In genomic region chr11:27857588-27857987, GRCh38 we compare ENCODE assay signal across 29 cellular contexts.
A peak's percentile ranks its signal among the peaks of the same experiment; 100 is the strongest.
DNase-seq lines count a peak whose midpoint lies in the region; ATAC-seq and TF ChIP-seq lines count a peak whose summit lies in the region.
"Had no signal": no experiment of that assay in that cellular context is flagged by ENCODE, and none has a peak within 500 bp of the region (broad histone marks: within the 10 kb centered on the region; RNA-seq: fewer than 3 reads in every experiment).

No MANE protein-coding gene starts in this region.

- H3K4me3 ChIP-seq in Caco-2 (ENCODE audit: low read depth, low read length) = no peak overlapping the region
- H3K4me3 ChIP-seq: cardiac muscle cell, esophagus squamous epithelium, GM23248 had no signal

- H3K9me3 ChIP-seq in Caco-2 = no peaks in the 10 kb centered on the region
- H3K9me3 ChIP-seq: esophagus squamous epithelium had no signal

- H3K27me3 Mint-ChIP-seq in Caco-2 (ENCODE audit: insufficient read depth, unreplicated experiment) = no peaks in the 10 kb centered on the region
- H3K27me3 Mint-ChIP-seq: activated naive CD8-positive, alpha-beta T cell treated with anti-CD3 and anti-CD28 coated beads for 36 hours; CD4-positive, alpha-beta T cell; stimulated activated memory B cell treated with anti-CD40 and anti-IgM and Interleukin-4, amounts not matched to agents 10 μg/mL and 1 μg/mL and 100 μg/mL, for 72 hours; T-helper 17 cell had no signal

- intact Hi-C loops in Caco-2 (cut with micrococcal nuclease; ENCODE audit: unreplicated experiment) = no loop called here

- no peak overlapping the region for H3K4me3 Mint-ChIP-seq in Caco-2 (ENCODE audit: unreplicated experiment)
- H3K4me3 Mint-ChIP-seq: activated CD8-positive, alpha-beta T cell treated with anti-CD3 and anti-CD28 coated beads, Interleukin-2, amount 10 ng/mL, durations not matched to agents 7 days and 5 days; activated naive CD8-positive, alpha-beta T cell treated with anti-CD3 and anti-CD28 coated beads for 36 hours; CD4-positive, alpha-beta T cell; endodermal cell; stimulated activated memory B cell treated with anti-CD40 and anti-IgM and Interleukin-4, amounts not matched to agents 10 μg/mL and 1 μg/mL and 100 μg/mL, for 72 hours; T-helper 17 cell had no signal

- H3K4me1 Mint-ChIP-seq in Caco-2 (ENCODE audit: low read depth, unreplicated experiment) = peaks cover 2% of the 10 kb centered on the region
- H3K4me1 Mint-ChIP-seq: activated naive CD8-positive, alpha-beta T cell treated with anti-CD3 and anti-CD28 coated beads for 36 hours; endodermal cell; stimulated activated memory B cell treated with anti-CD40 and anti-IgM and Interleukin-4, amounts not matched to agents 10 μg/mL and 1 μg/mL and 100 μg/mL, for 72 hours; T-helper 17 cell had no signal

- BruUV-seq in Caco-2 (replicated peaks; lab: Mats Ljungman, UMichigan) = no TSS peak

- no peaks in the 10 kb centered on the region for H3K36me3 Mint-ChIP-seq in Caco-2 (ENCODE audit: insufficient read depth, unreplicated experiment)
- H3K36me3 Mint-ChIP-seq: activated naive CD8-positive, alpha-beta T cell treated with anti-CD3 and anti-CD28 coated beads for 36 hours; stimulated activated memory B cell treated with anti-CD40 and anti-IgM and Interleukin-4, amounts not matched to agents 10 μg/mL and 1 μg/mL and 100 μg/mL, for 72 hours had no signal

- H3K9me3 Mint-ChIP-seq in Caco-2 (ENCODE audit: unreplicated experiment) = peaks cover 18% of the 10 kb centered on the region
- H3K9me3 Mint-ChIP-seq: activated naive CD8-positive, alpha-beta T cell treated with anti-CD3 and anti-CD28 coated beads for 36 hours; CD4-positive, alpha-beta T cell; endodermal cell; stimulated activated memory B cell treated with anti-CD40 and anti-IgM and Interleukin-4, amounts not matched to agents 10 μg/mL and 1 μg/mL and 100 μg/mL, for 72 hours had no signal

- peak in 2 of 3 experiments; percentile 29 to 77 for DNase-seq in NCI-H1417 (lab: John Stamatoyannopoulos, UW)
- no peak for DNase-seq in NCI-H1417 treated with DMSO at 0.1 percent for 48 hours (lab: John Stamatoyannopoulos, UW)
- peak; percentile 2 for DNase-seq in cerebellum (ENCODE audit: low spot score)
- DNase-seq in activated CD4-positive, alpha-beta T cell treated with anti-CD3 and anti-CD28 coated beads, Interleukin-2, amount 50 U/mL, for 4 hours = no peak
- no peak for DNase-seq in Caco-2
- DNase-seq: activated CD4-positive, alpha-beta T cell treated with anti-CD3 and anti-CD28 coated beads for 1 hour; activated CD8-positive, alpha-beta T cell treated with anti-CD3 and anti-CD28 coated beads, Interleukin-2, amount 10 ng/mL, durations not matched to agents 7 days and 5 days; activated effector memory CD4-positive, alpha-beta T cell treated with Interleukin-2 at 50 U/mL for 16 hours; activated naive CD8-positive, alpha-beta T cell treated with anti-CD3 and anti-CD28 coated beads for 36 hours; aorta; CD4-positive, alpha-beta T cell; endodermal cell; esophagus squamous epithelium; foreskin melanocyte; GM23248; left colon; mesendoderm; NCI-H1092 treated with DMSO at 0.1 percent for 48 hours; NCI-H2081; posterior cingulate gyrus; stimulated activated CD4-positive, alpha-beta T cell treated with anti-CD3 and anti-CD28 coated beads, Interleukin-4, amount 100 ng/mL, for 4 hours; T-helper 17 cell had no signal

- CTCF ChIA-PET in Caco-2 (lab: Charles Lee) = no interaction called here

- POLR2A ChIA-PET in Caco-2 (lab: Charles Lee) = no interaction called here

- H3K36me3 ChIP-seq in Caco-2 (ENCODE audit: control insufficient read depth, insufficient read depth, low read length) = no peaks in the 10 kb centered on the region
- H3K36me3 ChIP-seq: cardiac muscle cell, esophagus squamous epithelium had no signal

- no peak overlapping the region for H3K27ac Mint-ChIP-seq in Caco-2 (ENCODE audit: unreplicated experiment)
- H3K27ac Mint-ChIP-seq: activated CD8-positive, alpha-beta T cell treated with anti-CD3 and anti-CD28 coated beads, Interleukin-2, amount 10 ng/mL, durations not matched to agents 7 days and 5 days; activated naive CD8-positive, alpha-beta T cell treated with anti-CD3 and anti-CD28 coated beads for 36 hours; CD4-positive, alpha-beta T cell; endodermal cell; stimulated activated memory B cell treated with anti-CD40 and anti-IgM and Interleukin-4, amounts not matched to agents 10 μg/mL and 1 μg/mL and 100 μg/mL, for 72 hours; T-helper 17 cell had no signal

- ATAC-seq in GM18868 (IDR thresholded peaks at IDR 0.05; ENCODE audit: unreplicated experiment) (peak; percentile 15), HG03432 (IDR thresholded peaks at IDR 0.05; ENCODE audit: unreplicated experiment) (peak; percentile 24), GM21526 (IDR thresholded peaks at IDR 0.05; ENCODE audit: low FRiP score, unreplicated experiment) (no peak)
- ATAC-seq: activated CD8-positive, alpha-beta T cell treated with anti-CD3 and anti-CD28 coated beads, Interleukin-2, amount 10 ng/mL, durations not matched to agents 7 days and 5 days; left colon; sciatic nerve; SK-N-SH treated with all-trans-retinoic acid at 6 μM for 48 hours; stimulated activated memory B cell treated with anti-CD40 and anti-IgM and Interleukin-4, amounts not matched to agents 10 μg/mL and 1 μg/mL and 100 μg/mL, for 72 hours; T-helper 17 cell had no signal

- no peaks in the 10 kb centered on the region for H3K4me1 ChIP-seq in Caco-2

- H3K27me3 ChIP-seq in Caco-2 (replicated peaks; ENCODE audit: control insufficient read depth, insufficient read depth, low read length) = no peaks in the 10 kb centered on the region
- H3K27me3 ChIP-seq: cardiac muscle cell, esophagus squamous epithelium had no signal

- TF ChIP-seq CTCF in Caco-2 (IDR thresholded peaks at IDR 0.05; ENCODE audit: insufficient read depth in 1 of 2, low read depth in 1 of 2, low read length in 1 of 2, severe bottlenecking in 1 of 2, unreplicated experiment in 1 of 2) = no peak

Comparison
In these comparisons a context has a peak if more than half of its experiments do, and no peak if none do; other contexts are left out.
1. DNase-seq: peak in NCI-H1417 (2 of 3) and cerebellum (single experiment); none in NCI-H1417 treated with DMSO at 0.1 percent for 48 hours (single experiment), activated CD4-positive, alpha-beta T cell treated with anti-CD3 and anti-CD28 coated beads, Interleukin-2, amount 50 U/mL, for 4 hours (0 of 2) and Caco-2 (0 of 2).